25 cellular contexts compared by ENCODE assay signal in genomic region chr7:84532196-84532595, GRCh38.
A peak's percentile ranks its signal among the peaks of the same experiment; 100 is the strongest.
DNase-seq lines count a peak whose midpoint lies in the region; ATAC-seq, FAIRE-seq and TF ChIP-seq lines count a peak whose summit lies in the region.
"Had no signal": no experiment of that assay in that cellular context is flagged by ENCODE, and none has a peak within 500 bp of the region (broad histone marks: within the 10 kb centered on the region; RNA-seq: fewer than 3 reads in every experiment).

No MANE protein-coding gene starts in this region.

- H3K9me3 ChIP-seq in kidney (ENCODE audit: control insufficient read depth in 1 of 2, low read length in 2 of 2): no peaks in the 10 kb centered on the region
- no peaks in the 10 kb centered on the region for H3K9me3 ChIP-seq in PC-3 (ENCODE audit: low read length)
- H3K9me3 ChIP-seq: BE2C, MG63, SK-N-SH had no signal

- H3K9me2 ChIP-seq in PC-3 (replicated peaks; ENCODE audit: low read length): no peaks in the 10 kb centered on the region
- H3K9me2 ChIP-seq: SK-N-SH had no signal

- no peaks in the 10 kb centered on the region for H3F3A ChIP-seq in PC-3 (ENCODE audit: low read length, unreplicated experiment)

- H2AFZ ChIP-seq in PC-3 (ENCODE audit: low read length): no peak overlapping the region
- H2AFZ ChIP-seq: GM23248 had no signal

- H3K4me2 ChIP-seq in PC-3 (ENCODE audit: low read length): no peak overlapping the region
- H3K4me2 ChIP-seq: SK-N-SH had no signal

- DNase-seq in amniotic epithelial cell (ENCODE audit: low read depth) (peak; percentile 27), kidney (no peak), middle frontal gyrus (ENCODE audit: extremely low spot score, low spot score) (no peak), T1000 (lab: John Stamatoyannopoulos, UW) (no peak), PC-3 (no peak)
- DNase-seq: BE2C; Calu3; CD8-positive, alpha-beta memory T cell; DMS153; DND-41; GM23248; H9; HFFc6; IMR-90; KG1; MG63; NCI-H1417; NCI-H1694; NCI-H2029 treated with DMSO at 0.1 percent for 48 hours; NCI-H226; NCI-H510A; NCI-H69; SK-N-SH had no signal

- H3K36me3 ChIP-seq in kidney (ENCODE audit: control insufficient read depth in 1 of 2, insufficient read depth in 2 of 2, low read length in 2 of 2) (no peaks in the 10 kb centered on the region), PC-3 (ENCODE audit: low read depth, low read length) (no peaks in the 10 kb centered on the region)
- H3K36me3 ChIP-seq: BE2C had no signal

- H3K4me3 ChIP-seq in kidney (ENCODE audit: low read length in 2 of 2) (peak overlapping the region; percentile 38 to 56), PC-3 (ENCODE audit: low read length) (no peak overlapping the region)
- H3K4me3 ChIP-seq: GM23248, MG63 had no signal

- H3K27me3 ChIP-seq in PC-3 (ENCODE audit: low read length): no peaks in the 10 kb centered on the region
- H3K27me3 ChIP-seq: BE2C, MG63 had no signal

- ATAC-seq in HG03432 (IDR thresholded peaks at IDR 0.05; ENCODE audit: unreplicated experiment) (no peak), PC-3 (no peak)

- CTCF ChIA-PET in PC-3 (lab: Charles Lee): no interaction called here

- no TSS peak for BruUV-seq in PC-3 (replicated peaks; lab: Mats Ljungman, UMichigan)

- intact Hi-C loops in kidney (cut with DNase I) (no loop called here), PC-3 (cut with micrococcal nuclease) (no loop called here)

- peak; percentile 64 for FAIRE-seq in G401.6 (lab: Jason Lieb, UNC)
- no peak for FAIRE-seq in kidney (lab: Jason Lieb, UNC)

- POLR2A ChIA-PET in PC-3 (lab: Charles Lee; ENCODE audit: unreplicated experiment): no interaction called here

- no peak overlapping the region for H3K27ac ChIP-seq in kidney (ENCODE audit: low read depth in 2 of 2, low read length in 2 of 2)
- no peak overlapping the region for H3K27ac ChIP-seq in PC-3 (ENCODE audit: low read length)
- H3K27ac ChIP-seq: GM23248 had no signal

- H4K20me1 ChIP-seq in PC-3 (ENCODE audit: low read length): no peaks in the 10 kb centered on the region

- TF ChIP-seq CTCF in kidney (IDR thresholded peaks at IDR 0.05; ENCODE audit: borderline replicate concordance, extremely low read depth, insufficient read depth) (no peak), PC-3 (conservative IDR thresholded peaks at IDR 0.05; ENCODE audit: low read depth, low read length) (no peak)

- H3K79me2 ChIP-seq in PC-3 (ENCODE audit: low read length): no peaks in the 10 kb centered on the region

- H3K4me1 ChIP-seq in kidney (ENCODE audit: control insufficient read depth in 1 of 2, insufficient read depth in 1 of 2, low read depth in 1 of 2, low read length in 2 of 2): peaks cover 0 to 9% of the 10 kb centered on the region in 2 donors
- H3K4me1 ChIP-seq in PC-3 (ENCODE audit: insufficient read depth, low read length): peaks cover 30% of the 10 kb centered on the region

- H3K9ac ChIP-seq in kidney (ENCODE audit: low read length in 2 of 2) (no peak overlapping the region), PC-3 (ENCODE audit: low read length) (no peak overlapping the region)
- H3K9ac ChIP-seq: GM23248, SK-N-SH had no signal
